Comparison of ENCODE assay signal across 17 cellular contexts in genomic region chr6:167951781-167952511, GRCh38. TPM values are rescaled to one million over a fixed set of nuclear protein-coding genes. Genes with fewer than 3 reads are reported as not detected.
DNase-seq lines count a peak whose midpoint lies in the region; ATAC-seq, FAIRE-seq and TF ChIP-seq lines count a peak whose summit lies in the region.
"Had no signal": no experiment of that assay in that cellular context is flagged by ENCODE, and none has a peak within 500 bp of the region (broad histone marks: within the 10 kb centered on the region; RNA-seq: fewer than 3 reads in every experiment).

No MANE protein-coding gene starts in this region.

- H3K9me3 ChIP-seq in BLaER1 (no peaks in the 10 kb centered on the region), keratinocyte (ENCODE audit: control insufficient read depth, low read depth, low read length) (no peaks in the 10 kb centered on the region)
- no peaks in the 10 kb centered on the region for H3K9me3 ChIP-seq in CD8-positive, alpha-beta T cell (ENCODE audit: low read length)

- H3K4me2 ChIP-seq in BLaER1 (peak overlapping the region; percentile 82), keratinocyte (ENCODE audit: control insufficient read depth, extremely low read depth, insufficient read depth, low read depth, low read length) (no peak overlapping the region)

- H3K4me3 Mint-ChIP-seq in CD8-positive, alpha-beta T cell = no peak overlapping the region

- peaks cover 64% of the 10 kb centered on the region for H3K4me1 ChIP-seq in BLaER1
- peaks cover 5% of the 10 kb centered on the region for H3K4me1 ChIP-seq in keratinocyte (ENCODE audit: control insufficient read depth, extremely low read depth, insufficient read depth, low read length)
- no peaks in the 10 kb centered on the region for H3K4me1 ChIP-seq in CD8-positive, alpha-beta T cell (ENCODE audit: insufficient read depth, low read length)

- H3K9me3 Mint-ChIP-seq in CD8-positive, alpha-beta T cell = no peaks in the 10 kb centered on the region

- no peak overlapping the region for H2AFZ ChIP-seq in keratinocyte (ENCODE audit: control insufficient read depth, low read length)

- H3K9me1 ChIP-seq in keratinocyte (ENCODE audit: control insufficient read depth, extremely low read depth, insufficient read depth, low read length) = no peaks in the 10 kb centered on the region

- H3K27ac Mint-ChIP-seq in CD8-positive, alpha-beta T cell = no peak overlapping the region

- H4K20me1 ChIP-seq in BLaER1 (no peaks in the 10 kb centered on the region), keratinocyte (ENCODE audit: control insufficient read depth, extremely low read depth, insufficient read depth, low read length) (no peaks in the 10 kb centered on the region)

- H3K4me3 ChIP-seq in BLaER1 = peak overlapping the region; percentile 59
- H3K4me3 ChIP-seq in bronchial epithelial cell (ENCODE audit: low read depth, low read length) = no peak overlapping the region
- H3K4me3 ChIP-seq in keratinocyte (ENCODE audit: control insufficient read depth in 2 of 3, extremely low read depth in 1 of 3, insufficient read depth in 2 of 3, low read depth in 1 of 3, low read length in 3 of 3) = no peak overlapping the region
- no peak overlapping the region for H3K4me3 ChIP-seq in CD8-positive, alpha-beta T cell (ENCODE audit: low read depth, low read length)

- peaks cover 5% of the 10 kb centered on the region for H3K79me2 ChIP-seq in keratinocyte (ENCODE audit: control insufficient read depth, insufficient read depth, low read length)

- TF ChIP-seq CTCF in bronchial epithelial cell (IDR thresholded peaks at IDR 0.05; ENCODE audit: insufficient read depth, low read length, severe bottlenecking) = no peak
- no peak for TF ChIP-seq CTCF in keratinocyte (optimal IDR thresholded peaks at IDR 0.05 in 1 of 3, IDR thresholded peaks at IDR 0.05 in 1 of 3, conservative IDR thresholded peaks at IDR 0.05 in 1 of 3; ENCODE audit: extremely low read depth in 1 of 3, insufficient read depth in 2 of 3, low read length in 3 of 3)
- no peak for TF ChIP-seq CTCF in CD8-positive, alpha-beta T cell (IDR thresholded peaks at IDR 0.05)

- peak overlapping the region; percentile 65 for H3K27ac ChIP-seq in BLaER1
- H3K27ac ChIP-seq in keratinocyte (ENCODE audit: control insufficient read depth, insufficient read depth, low read length) = peak overlapping the region; percentile 61
- H3K27ac ChIP-seq in CD8-positive, alpha-beta T cell (ENCODE audit: low read depth, low read length) = no peak overlapping the region
- H3K27ac ChIP-seq: C4-2B had no signal

- CTCF ChIA-PET in CD8-positive, alpha-beta T cell (lab: Charles Lee) = no interaction called here

- DNase-seq in Kasumi-1 (lab: John Stamatoyannopoulos, UW) (peak; percentile 49 to 52), bronchial epithelial cell (ENCODE audit: low read depth) (peak; percentile 64), keratinocyte (ENCODE audit: low read depth, low spot score) (no peak), hypothalamus (lab: John Stamatoyannopoulos, UW) (no peak), inferior parietal cortex (ENCODE audit: extremely low spot score) (no peak)
- DNase-seq in CD8-positive, alpha-beta T cell = no peak
- DNase-seq: DMS79 treated with DMSO at 0.1 percent for 48 hours, NCI-H187 treated with DMSO at 0.1 percent for 48 hours, NCI-H2227 treated with DMSO at 0.1 percent for 48 hours, NCI-H510A treated with DMSO at 0.1 percent for 48 hours, SW 1271 had no signal

- H3K9ac ChIP-seq in BLaER1 (peak overlapping the region; percentile 57), keratinocyte (ENCODE audit: control insufficient read depth, extremely low read depth, insufficient read depth, low read length) (no peak overlapping the region)

- no peak for FAIRE-seq in bronchial epithelial cell (lab: Jason Lieb, UNC)
- no peak for FAIRE-seq in keratinocyte (lab: Jason Lieb, UNC)
- FAIRE-seq: H54 had no signal

- H3K27me3 ChIP-seq in BLaER1 (no peaks in the 10 kb centered on the region), bronchial epithelial cell (ENCODE audit: control insufficient read depth, insufficient read depth, low read length) (no peaks in the 10 kb centered on the region), keratinocyte (ENCODE audit: control insufficient read depth, extremely low read depth, insufficient read depth, low read length) (no peaks in the 10 kb centered on the region)
- H3K27me3 ChIP-seq in CD8-positive, alpha-beta T cell (ENCODE audit: insufficient read depth, low read length) = no peaks in the 10 kb centered on the region

- peaks cover 38% of the 10 kb centered on the region for H3K36me3 ChIP-seq in BLaER1
- H3K36me3 ChIP-seq in bronchial epithelial cell (ENCODE audit: control insufficient read depth, insufficient read depth, low read length) = peaks cover 16% of the 10 kb centered on the region
- peaks cover 13 to 14% of the 10 kb centered on the region in 2 experiments for H3K36me3 ChIP-seq in keratinocyte (ENCODE audit: control insufficient read depth in 2 of 2, extremely low read depth in 1 of 2, insufficient read depth in 2 of 2, low read length in 2 of 2)
- H3K36me3 ChIP-seq in CD8-positive, alpha-beta T cell (ENCODE audit: insufficient read depth, low read length) = no peaks in the 10 kb centered on the region

- H3K4me1 Mint-ChIP-seq in CD8-positive, alpha-beta T cell (ENCODE audit: low read depth) = no peaks in the 10 kb centered on the region

- intact Hi-C loops in CD8-positive, alpha-beta T cell (cut with DNase I, micrococcal nuclease) = no loop called here

- POLR2A ChIA-PET in CD8-positive, alpha-beta T cell (lab: Charles Lee) = interaction anchor here (0.7 kb wide), 1 partner anchor 147 kb away, joined by 3 read pairs; no protein-coding TSS in a partner anchor

- no peak for ATAC-seq in HG03342 (IDR thresholded peaks at IDR 0.05; ENCODE audit: unreplicated experiment)
- no peak for ATAC-seq in CD8-positive, alpha-beta T cell
- ATAC-seq: Panc1, Right ventricle myocardium inferior had no signal

- dilution Hi-C loops in keratinocyte (cut with MboI; ENCODE audit: extremely low pct_ligation_motif_present, low sequenced_read_pairs) = no loop called here

- H3K36me3 Mint-ChIP-seq in CD8-positive, alpha-beta T cell = no peaks in the 10 kb centered on the region

- no peaks in the 10 kb centered on the region for H3K27me3 Mint-ChIP-seq in CD8-positive, alpha-beta T cell (ENCODE audit: low read depth)

RNA-seq across cellular contexts. Expression of gene KIF25, which starts 45.5 kb away (rescaled TPM):
- total RNA-seq in bronchial epithelial cell = not detected in 2 replicates
- polyA plus RNA-seq in keratinocyte = not detected in 3 replicates
- not detected for polyA plus RNA-seq in keratinocyte (2011; ENCODE audit: low read depth)
- not detected in 2 replicates for polyA plus RNA-seq in keratinocyte (2011; cell fraction: cytosol; rRNA removed)
- polyA plus RNA-seq in keratinocyte (2011; cell fraction: nucleus; rRNA removed) = not detected in 2 replicates
- not detected in 2 replicates for polyA plus RNA-seq in keratinocyte (2012; ENCODE audit: low replicate concordance)
- polyA minus RNA-seq in keratinocyte = not detected in 3 replicates
- not detected for polyA minus RNA-seq in keratinocyte (2011; cell fraction: cytosol; rRNA and poly(A)+ RNA removed)
- not detected in 2 replicates for polyA minus RNA-seq in keratinocyte (2011; cell fraction: nucleus; rRNA and poly(A)+ RNA removed)
- total RNA-seq in CD8-positive, alpha-beta T cell = under 1 TPM in 1 of 2 experiments, not detected in 1; 0.33 TPM
- total RNA-seq: Right ventricle myocardium inferior had no signal

Comparison
In these comparisons a context has a peak if more than half of its experiments do, and no peak if none do; other contexts are left out.
1. DNase-seq: peak in Kasumi-1 (2 of 2) and bronchial epithelial cell (single experiment); none in keratinocyte (single experiment), hypothalamus (0 of 51), CD8-positive, alpha-beta T cell (0 of 7) and inferior parietal cortex (single experiment).